In the genomic region with DNA sequence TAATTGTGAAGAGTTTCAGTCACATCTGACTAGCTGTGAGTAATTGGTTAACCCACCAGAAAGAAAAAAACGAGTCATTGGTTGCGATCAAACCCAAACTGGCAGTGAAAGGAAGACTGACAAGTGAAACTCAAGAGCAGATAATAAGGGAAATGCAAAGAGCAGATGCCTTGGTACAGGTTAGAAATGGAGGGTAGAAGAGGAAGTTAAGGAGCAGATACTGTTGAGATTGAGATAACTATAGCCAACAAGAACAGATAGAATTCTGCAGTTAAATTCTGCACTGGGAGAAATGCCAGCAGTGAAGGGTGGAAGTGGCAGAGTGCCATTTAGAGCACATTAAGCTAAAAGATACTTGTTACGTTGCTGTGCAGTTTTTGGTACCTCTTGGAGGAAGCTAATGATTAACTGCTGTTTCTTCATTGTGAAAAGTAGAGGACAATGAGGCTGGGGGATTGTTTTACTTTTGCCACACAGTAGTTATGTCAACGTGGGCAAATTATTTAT, we compare ENCODE assay signal across 8 cellular contexts.
A peak's percentile ranks its signal among the peaks of the same experiment; 100 is the strongest.
DNase-seq lines count a peak whose midpoint lies in the region; ATAC-seq and TF ChIP-seq lines count a peak whose summit lies in the region.

No MANE protein-coding gene starts in this region.

- H3K4me3 ChIP-seq in Jurkat, Clone E6-1 (ENCODE audit: low read length), result no peak overlapping the region
- H3K4me3 ChIP-seq in gastroesophageal sphincter, result no peak overlapping the region

- H3K36me3 Mint-ChIP-seq in activated T-cell treated with anti-CD3 and anti-CD28 coated beads, Interleukin-2, amount 50 U/mL, for 24 hours (ENCODE audit: low read depth), result peaks cover 50% of the 10 kb centered on the region
- H3K36me3 Mint-ChIP-seq in glutamatergic neuron (ENCODE audit: unreplicated experiment), result no peaks in the 10 kb centered on the region

- H3K36me3 ChIP-seq in gastroesophageal sphincter, result peaks cover 0 to 27% of the 10 kb centered on the region in 2 donors

- no peak for TF ChIP-seq POLR2A in gastroesophageal sphincter (IDR thresholded peaks at IDR 0.05)

- ATAC-seq in GM21786 (IDR thresholded peaks at IDR 0.05; ENCODE audit: unreplicated experiment) (peak; percentile 93), gastroesophageal sphincter (no peak)

- no peak for DNase-seq in activated T-cell treated with anti-CD3 and anti-CD28 coated beads, Interleukin-2, amount 50 U/mL, for 24 hours
- no peak for DNase-seq in activated T-cell treated with anti-CD3 and anti-CD28 coated beads, Interleukin-2, amount 50 U/mL, for 48 hours
- peak; percentile 25 for DNase-seq in Jurkat, Clone E6-1 (ENCODE audit: low read depth, low spot score)
- DNase-seq in left kidney (ENCODE audit: low read depth, low spot score) (peak; percentile 5), glutamatergic neuron (no peak)

- no peaks in the 10 kb centered on the region for H3K9me3 Mint-ChIP-seq in activated T-cell treated with anti-CD3 and anti-CD28 coated beads, Interleukin-2, amount 50 U/mL, for 24 hours
- no peaks in the 10 kb centered on the region for H3K9me3 Mint-ChIP-seq in glutamatergic neuron (ENCODE audit: unreplicated experiment)

- H3K9me3 ChIP-seq in gastroesophageal sphincter, result no peaks in the 10 kb centered on the region

- H3K4me1 ChIP-seq in gastroesophageal sphincter, result peaks cover 0 to 13% (median 3%) of the 10 kb centered on the region in 3 donors

- peak overlapping the region; percentile 4 for H3K27ac Mint-ChIP-seq in activated T-cell treated with anti-CD3 and anti-CD28 coated beads, Interleukin-2, amount 50 U/mL, for 24 hours
- no peak overlapping the region for H3K27ac Mint-ChIP-seq in glutamatergic neuron (ENCODE audit: unreplicated experiment)

- H3K27me3 ChIP-seq in gastroesophageal sphincter, result no peaks in the 10 kb centered on the region

- H3K27ac ChIP-seq in VCaP (peak overlapping the region; percentile 63), gastroesophageal sphincter (no peak overlapping the region)

- no peak for TF ChIP-seq CTCF in VCaP (conservative IDR thresholded peaks at IDR 0.05)
- no peak for TF ChIP-seq CTCF in gastroesophageal sphincter (IDR thresholded peaks at IDR 0.05)
- no peak for TF ChIP-seq CTCF in glutamatergic neuron (IDR thresholded peaks at IDR 0.05; ENCODE audit: partially characterized antibody, unreplicated experiment)

- H3K4me1 Mint-ChIP-seq in activated T-cell treated with anti-CD3 and anti-CD28 coated beads, Interleukin-2, amount 50 U/mL, for 24 hours (ENCODE audit: low read depth), result peaks cover 29% of the 10 kb centered on the region
- no peaks in the 10 kb centered on the region for H3K4me1 Mint-ChIP-seq in glutamatergic neuron (ENCODE audit: low read depth, unreplicated experiment)

- H3K27me3 Mint-ChIP-seq in activated T-cell treated with anti-CD3 and anti-CD28 coated beads, Interleukin-2, amount 50 U/mL, for 24 hours, result no peaks in the 10 kb centered on the region
- no peaks in the 10 kb centered on the region for H3K27me3 Mint-ChIP-seq in glutamatergic neuron (ENCODE audit: unreplicated experiment)

- H3K4me3 Mint-ChIP-seq in activated T-cell treated with anti-CD3 and anti-CD28 coated beads, Interleukin-2, amount 50 U/mL, for 24 hours, result no peak overlapping the region
- H3K4me3 Mint-ChIP-seq in glutamatergic neuron (ENCODE audit: unreplicated experiment), result no peak overlapping the region

- 22 to 36% methylated on average over 4 of the region's 4 CpGs for WGBS in gastroesophageal sphincter (ENCODE audit: low coverage in 1 of 2), 2 donors

- no peak for TF ChIP-seq EP300 in gastroesophageal sphincter (IDR thresholded peaks at IDR 0.05)

Comparison
In these comparisons a context has a peak if more than half of its experiments do, and no peak if none do; other contexts are left out.
1. DNase-seq: peak in Jurkat, Clone E6-1 (single experiment) and left kidney (single experiment); none in activated T-cell treated with anti-CD3 and anti-CD28 coated beads, Interleukin-2, amount 50 U/mL, for 24 hours (single experiment), activated T-cell treated with anti-CD3 and anti-CD28 coated beads, Interleukin-2, amount 50 U/mL, for 48 hours (0 of 2) and glutamatergic neuron (single experiment).